24 cellular contexts compared by ENCODE assay signal in genomic region chr14:23725980-23726746, GRCh38.
"Had no signal": no experiment of that assay in that cellular context is flagged by ENCODE, and none has a peak within 500 bp of the region (broad histone marks: within the 10 kb centered on the region; RNA-seq: fewer than 3 reads in every experiment).

No MANE protein-coding gene starts in this region.

- H3K4me1 ChIP-seq: tibial artery, uterus had no signal

- H3K9me3 ChIP-seq: tibial artery, uterus had no signal

- H3K36me3 Mint-ChIP-seq: activated naive CD8-positive, alpha-beta T cell treated with anti-CD3 and anti-CD28 coated beads, Interleukin-2, amount 10 ng/mL, durations not matched to agents 7 days and 5 days had no signal

- H3K4me3 ChIP-seq: dorsolateral prefrontal cortex, lung, tibial artery, uterus had no signal

- FAIRE-seq: islet of Langerhans had no signal

- DNase-seq: activated CD4-positive, alpha-beta T cell treated with anti-CD3 and anti-CD28 coated beads, Interleukin-2, amount 10 ng/mL, durations not matched to agents 24 days and 14 days; activated CD8-positive, alpha-beta T cell treated with anti-CD3 and anti-CD28 coated beads for 36 hours; activated naive CD4-positive, alpha-beta T cell treated with Interleukin-2 at 50 U/mL for 16 hours; activated naive CD8-positive, alpha-beta T cell treated with anti-CD3 and anti-CD28 coated beads, Interleukin-2, amount 10 ng/mL, durations not matched to agents 7 days and 5 days; activated T-cell treated with anti-CD3 and anti-CD28 coated beads, Interleukin-2, amount 50 U/mL, for 1 hour; amygdala; caudate nucleus; dorsolateral prefrontal cortex; hippocampal formation; midbrain; retina; stimulated activated CD4-positive, alpha-beta T cell treated with anti-CD3 and anti-CD28 coated beads, Interleukin-12 subunit alpha, Interleukin-12 subunit beta, amount 100 ng/mL, for 4 hours; stimulated activated CD4-positive, alpha-beta T cell treated with anti-CD3 and anti-CD28 coated beads, Interleukin-1b, Interleukin-23, amount 100 ng/mL, for 48 hours; stimulated activated CD8-positive, alpha-beta memory T cell treated with anti-CD3 and anti-CD28 coated beads, Interleukin-4, amount 100 ng/mL, for 48 hours; stimulated activated naive CD4-positive, alpha-beta T cell treated with Interleukin-2 at 50 U/mL for 16 hours; T-helper 9 cell; tibial artery; uterus had no signal

- H3K27me3 ChIP-seq: dorsolateral prefrontal cortex, foreskin keratinocyte, tibial artery, uterus had no signal

- H3K27me3 Mint-ChIP-seq: activated CD8-positive, alpha-beta T cell treated with anti-CD3 and anti-CD28 coated beads for 36 hours had no signal

- H3K27ac ChIP-seq: dorsolateral prefrontal cortex, epithelial cell of prostate, foreskin keratinocyte, tibial artery, uterus had no signal

- ATAC-seq: activated CD8-positive, alpha-beta T cell treated with anti-CD3 and anti-CD28 coated beads for 36 hours; foreskin keratinocyte had no signal

- H3K4me1 Mint-ChIP-seq: activated CD4-positive, alpha-beta T cell treated with anti-CD3 and anti-CD28 coated beads, Interleukin-2, amount 10 ng/mL, durations not matched to agents 24 days and 14 days; activated naive CD8-positive, alpha-beta T cell treated with anti-CD3 and anti-CD28 coated beads, Interleukin-2, amount 10 ng/mL, durations not matched to agents 7 days and 5 days; nephron had no signal

- H3K4me3 Mint-ChIP-seq: activated CD4-positive, alpha-beta T cell treated with anti-CD3 and anti-CD28 coated beads, Interleukin-2, amount 10 ng/mL, durations not matched to agents 24 days and 14 days; activated CD8-positive, alpha-beta T cell treated with anti-CD3 and anti-CD28 coated beads for 36 hours; activated naive CD8-positive, alpha-beta T cell treated with anti-CD3 and anti-CD28 coated beads, Interleukin-2, amount 10 ng/mL, durations not matched to agents 7 days and 5 days; nephron had no signal

- H3K27ac Mint-ChIP-seq: activated CD4-positive, alpha-beta T cell treated with anti-CD3 and anti-CD28 coated beads, Interleukin-2, amount 10 ng/mL, durations not matched to agents 24 days and 14 days; activated CD8-positive, alpha-beta T cell treated with anti-CD3 and anti-CD28 coated beads for 36 hours; activated naive CD8-positive, alpha-beta T cell treated with anti-CD3 and anti-CD28 coated beads, Interleukin-2, amount 10 ng/mL, durations not matched to agents 7 days and 5 days; activated T-helper 2 cell treated with anti-CD3 and anti-CD28 coated beads, Interferon-gamma antibody, Interleukin-2, Interleukin-4, amounts not matched to agents 10 μg/mL and 5 μg/mL and 100 μg/mL, durations not matched to agents 14 hours and 24 hours and 36 hours; nephron had no signal

- H3K36me3 ChIP-seq: tibial artery, uterus had no signal

- H3K9me3 Mint-ChIP-seq: activated CD4-positive, alpha-beta T cell treated with anti-CD3 and anti-CD28 coated beads, Interleukin-2, amount 10 ng/mL, durations not matched to agents 24 days and 14 days; activated CD8-positive, alpha-beta T cell treated with anti-CD3 and anti-CD28 coated beads for 36 hours; activated naive CD8-positive, alpha-beta T cell treated with anti-CD3 and anti-CD28 coated beads, Interleukin-2, amount 10 ng/mL, durations not matched to agents 7 days and 5 days; activated T-helper 2 cell treated with anti-CD3 and anti-CD28 coated beads, Interferon-gamma antibody, Interleukin-2, Interleukin-4, amounts not matched to agents 10 μg/mL and 5 μg/mL and 100 μg/mL, durations not matched to agents 14 hours and 24 hours and 36 hours; nephron had no signal
